Comparison of ENCODE assay signal across 27 cellular contexts in genomic region chr20:57512432-57512831, GRCh38. TPM values are rescaled to one million over a fixed set of nuclear protein-coding genes. Genes with fewer than 3 reads are reported as not detected.
A peak's percentile ranks its signal among the peaks of the same experiment; 100 is the strongest.
DNase-seq lines count a peak whose midpoint lies in the region; ATAC-seq, FAIRE-seq and TF ChIP-seq lines count a peak whose summit lies in the region.
"Had no signal": no experiment of that assay in that cellular context is flagged by ENCODE, and none has a peak within 500 bp of the region (broad histone marks: within the 10 kb centered on the region; RNA-seq: fewer than 3 reads in every experiment).

No MANE protein-coding gene starts in this region.

- H3K4me3 ChIP-seq in left lung (no peak overlapping the region), mesendoderm (ENCODE audit: low read length) (no peak overlapping the region)
- no peak overlapping the region for H3K4me3 ChIP-seq in CD4-positive, alpha-beta memory T cell (ENCODE audit: low read length in 2 of 2)
- H3K4me3 ChIP-seq: BLaER1, GM12878 had no signal

- no peak overlapping the region for H3K27ac Mint-ChIP-seq in CD4-positive, alpha-beta memory T cell
- H3K27ac Mint-ChIP-seq: CD14-positive monocyte; CD4-positive, CD25-positive, alpha-beta regulatory T cell; CD8-positive, alpha-beta T cell had no signal

- H3K36me3 Mint-ChIP-seq in CD4-positive, alpha-beta memory T cell = no peaks in the 10 kb centered on the region
- H3K36me3 Mint-ChIP-seq: CD14-positive monocyte; CD4-positive, CD25-positive, alpha-beta regulatory T cell; CD8-positive, alpha-beta T cell had no signal

- H3K4me3 Mint-ChIP-seq in CD4-positive, alpha-beta memory T cell = no peak overlapping the region
- H3K4me3 Mint-ChIP-seq: CD4-positive, CD25-positive, alpha-beta regulatory T cell; CD8-positive, alpha-beta T cell had no signal

- intact Hi-C loops in left lung (cut with DNase I) = loop anchor here in 1 of 2 donors (10.0 kb wide), 1 partner anchor 702 kb away; no protein-coding TSS in a partner anchor
- intact Hi-C loops in CD4-positive, alpha-beta memory T cell (cut with micrococcal nuclease) = loop anchor here (5.0 kb wide), 1 partner anchor 420 kb away; no protein-coding TSS in a partner anchor

- ATAC-seq in left lung = peak; percentile 72
- ATAC-seq: CD8-positive, alpha-beta T cell; GM12878 had no signal

- CTCF ChIA-PET in CD4-positive, alpha-beta memory T cell (lab: Charles Lee; ENCODE audit: partially characterized antibody) = interaction anchor here (1.1 kb wide), 1 partner anchor 8 kb away, joined by 3 read pairs; no protein-coding TSS in a partner anchor

- DNase-seq in left lung (no peak), mesendoderm (no peak), GM19239 (ENCODE audit: insufficient read length, low spot score) (no peak), dermis blood vessel endothelial cell (no peak)
- DNase-seq in CD4-positive, alpha-beta memory T cell = no peak
- DNase-seq: 8988T; ACHN; BE2C; C1 segment of cervical spinal cord; Caco-2; CD4-positive, CD25-positive, alpha-beta regulatory T cell; CD8-positive, alpha-beta T cell; DMS 273 treated with DMSO at 0.1 percent for 48 hours; DMS53; DND-41; EL; GDM1 had no signal

- no peak overlapping the region for H3K18ac ChIP-seq in mesendoderm (ENCODE audit: low read length)

- H4K5ac ChIP-seq in mesendoderm (ENCODE audit: low read length) = no peak overlapping the region

- H3K79me2 ChIP-seq in mesendoderm (ENCODE audit: control insufficient read depth, insufficient read depth, low read length) = no peaks in the 10 kb centered on the region

- no peak for TF ChIP-seq CTCF in left lung (IDR thresholded peaks at IDR 0.05)

- H3K27me3 Mint-ChIP-seq in CD4-positive, alpha-beta memory T cell = peaks cover 3 to 10% of the 10 kb centered on the region in 2 donors

- H3K4me2 ChIP-seq in mesendoderm (ENCODE audit: low read length) = no peak overlapping the region
- H3K4me2 ChIP-seq: BLaER1 had no signal

- WGBS in mesendoderm (ENCODE audit: extremely low coverage, insufficient coverage, low lambda C conversion rate) = no CpG with 5 or more reads among the region's 5 CpGs

- no peak overlapping the region for H3K23ac ChIP-seq in mesendoderm (ENCODE audit: low read length)

- H3K36me3 ChIP-seq in left lung (no peaks in the 10 kb centered on the region), mesendoderm (ENCODE audit: control insufficient read depth, insufficient read depth, low read length) (no peaks in the 10 kb centered on the region)
- H3K36me3 ChIP-seq in CD4-positive, alpha-beta memory T cell (ENCODE audit: insufficient read depth, low read length) = no peaks in the 10 kb centered on the region
- H3K36me3 ChIP-seq: BE2C, BLaER1 had no signal

- H3K9ac ChIP-seq in mesendoderm (ENCODE audit: low read length) = no peak overlapping the region
- H3K9ac ChIP-seq: BLaER1 had no signal

- H3K4ac ChIP-seq in mesendoderm (ENCODE audit: low read depth, low read length) = no peak overlapping the region

- H2BK120ac ChIP-seq in mesendoderm (ENCODE audit: low read depth, low read length) = no peak overlapping the region

- H3K27ac ChIP-seq in left lung = peak overlapping the region in 1 of 2 donors; percentile 8
- no peak overlapping the region for H3K27ac ChIP-seq in mesendoderm (ENCODE audit: low read depth, low read length)
- H3K27ac ChIP-seq in CD4-positive, alpha-beta memory T cell (ENCODE audit: low read depth, low read length) = no peak overlapping the region
- H3K27ac ChIP-seq: BLaER1 had no signal

- no peak overlapping the region for H2AK5ac ChIP-seq in mesendoderm (ENCODE audit: low read length)

- H3K4me1 ChIP-seq in left lung = peaks cover 0 to 7% of the 10 kb centered on the region in 2 donors
- H3K4me1 ChIP-seq in mesendoderm (ENCODE audit: control insufficient read depth, low read depth, low read length) = no peaks in the 10 kb centered on the region
- no peaks in the 10 kb centered on the region for H3K4me1 ChIP-seq in CD4-positive, alpha-beta memory T cell (ENCODE audit: insufficient read depth, low read length)
- H3K4me1 ChIP-seq: BE2C, Caco-2 had no signal

- H3K9me3 ChIP-seq in left lung = no peaks in the 10 kb centered on the region
- H3K9me3 ChIP-seq in CD4-positive, alpha-beta memory T cell (ENCODE audit: control insufficient read depth in 1 of 2, low read length in 2 of 2) = no peaks in the 10 kb centered on the region
- H3K9me3 ChIP-seq: BE2C, BLaER1, Caco-2 had no signal

- H3K4me1 Mint-ChIP-seq in CD4-positive, alpha-beta memory T cell = no peaks in the 10 kb centered on the region

- H2BK15ac ChIP-seq in mesendoderm (replicated peaks; ENCODE audit: low read depth) = no peak overlapping the region

- H3K56ac ChIP-seq in mesendoderm (ENCODE audit: low read length) = peak overlapping the region; percentile 7

- H3K9me3 Mint-ChIP-seq in CD4-positive, alpha-beta memory T cell = no peaks in the 10 kb centered on the region
- H3K9me3 Mint-ChIP-seq: CD4-positive, CD25-positive, alpha-beta regulatory T cell; CD8-positive, alpha-beta T cell had no signal

- no peak for FAIRE-seq in GM19239 (lab: Jason Lieb, UNC)
- FAIRE-seq: A204.1, GM12878, GM12892, GM18507 had no signal

- no peak overlapping the region for H4K8ac ChIP-seq in mesendoderm (ENCODE audit: low read depth, low read length)

- no peaks in the 10 kb centered on the region for H3K79me1 ChIP-seq in mesendoderm (ENCODE audit: low read length)

- H3K27me3 ChIP-seq in left lung (peaks cover 0 to 29% of the 10 kb centered on the region in 2 donors), mesendoderm (ENCODE audit: insufficient read depth, low read length, poor library complexity) (no peaks in the 10 kb centered on the region)
- no peaks in the 10 kb centered on the region for H3K27me3 ChIP-seq in CD4-positive, alpha-beta memory T cell (ENCODE audit: insufficient read depth, low read length)
- H3K27me3 ChIP-seq: BE2C, BLaER1 had no signal

- H2BK5ac ChIP-seq in mesendoderm (ENCODE audit: low read length) = no peak overlapping the region

- POLR2A ChIA-PET in CD4-positive, alpha-beta memory T cell (lab: Charles Lee; ENCODE audit: partially characterized antibody) = no interaction called here

RNA-seq across cellular contexts. Expression of gene CTCFL, which starts 12.5 kb away (rescaled TPM):
- total RNA-seq in left lung (not detected), dermis blood vessel endothelial cell (not detected in 2 replicates)
- 0.74 TPM for polyA plus RNA-seq in mesendoderm (2013, experiment 1 of 2)
- polyA plus RNA-seq in mesendoderm (2013, experiment 2 of 2) = 0.84 TPM
- not detected for total RNA-seq in CD4-positive, alpha-beta memory T cell
- not detected for polyA plus RNA-seq in CD4-positive, alpha-beta memory T cell
- total RNA-seq: Caco-2; CD4-positive, CD25-positive, alpha-beta regulatory T cell; CD8-positive, alpha-beta T cell had no signal
- polyA plus RNA-seq: AG04450; CD14-positive monocyte; CD4-positive, CD25-positive, alpha-beta regulatory T cell had no signal

RNA-seq across cellular contexts. Expression of gene PCK1, which starts 48.5 kb away (rescaled TPM):
- total RNA-seq in left lung (not detected), dermis blood vessel endothelial cell (not detected in 2 replicates)
- polyA plus RNA-seq in mesendoderm (2013, experiment 1 of 2) = not detected
- not detected for polyA plus RNA-seq in mesendoderm (2013, experiment 2 of 2)
- total RNA-seq in CD4-positive, alpha-beta memory T cell = not detected
- not detected for polyA plus RNA-seq in CD4-positive, alpha-beta memory T cell
- total RNA-seq: A673; Caco-2; CD4-positive, CD25-positive, alpha-beta regulatory T cell; CD8-positive, alpha-beta T cell; Daoy; G401 had no signal
- polyA plus RNA-seq: AG04450; CD14-positive monocyte; CD4-positive, CD25-positive, alpha-beta regulatory T cell had no signal
